6 cellular contexts compared by ENCODE assay signal in the genomic region with DNA sequence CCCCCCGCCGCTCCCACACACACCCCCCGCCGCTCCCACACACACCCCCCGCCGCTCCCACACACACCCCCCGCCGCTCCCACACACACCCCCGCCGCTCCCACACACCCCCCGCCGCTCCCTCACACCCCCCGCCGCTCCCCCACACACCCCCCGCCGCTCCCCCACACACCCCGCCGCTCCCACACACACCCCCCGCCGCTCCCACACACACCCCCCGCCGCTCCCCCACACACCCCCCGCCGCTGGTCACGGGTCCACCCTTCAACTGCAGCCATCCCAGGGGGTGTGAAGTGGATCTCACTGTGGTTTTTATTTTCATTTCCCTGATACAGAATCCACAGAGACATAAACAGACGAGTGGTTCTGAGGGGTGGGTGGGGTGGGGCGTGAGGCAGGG.
DNase-seq lines count a peak whose midpoint lies in the region; ATAC-seq and TF ChIP-seq lines count a peak whose summit lies in the region.
"Not testable (repeated sequence)": the region's sequence is repeated elsewhere in the genome, so short reads cannot be mapped to it uniquely, and the experiment has no call there.

No MANE protein-coding gene starts in this region.

- DNase-seq in H7 = peak; percentile 46
- DNase-seq in NCI-H69 (lab: John Stamatoyannopoulos, UW) = peak; percentile 35
- DNase-seq in T-helper 17 cell, natural killer cell: not testable (repeated sequence)
- peak; percentile 62 for DNase-seq in glutamatergic neuron
- peak; percentile 49 for DNase-seq in sigmoid colon

- H3K27me3 Mint-ChIP-seq in T-helper 17 cell = peaks cover 34% of the 10 kb centered on the region
- not testable (repeated sequence) for H3K27me3 Mint-ChIP-seq in glutamatergic neuron (ENCODE audit: unreplicated experiment); natural killer cell (ENCODE audit: low read depth in 2 of 2)

- not testable (repeated sequence) for H3K36me3 ChIP-seq in H7 (replicated peaks; ENCODE audit: control insufficient read depth, insufficient read depth, low read length); sigmoid colon

- H3K9me3 Mint-ChIP-seq in glutamatergic neuron (ENCODE audit: unreplicated experiment); natural killer cell: not testable (repeated sequence)

- not testable (repeated sequence) for TF ChIP-seq POLR2A in sigmoid colon (IDR thresholded peaks at IDR 0.05)

- intact Hi-C loops in natural killer cell (cut with micrococcal nuclease); sigmoid colon (cut with DNase I): not testable (repeated sequence)

- not testable (repeated sequence) for H3K36me3 Mint-ChIP-seq in T-helper 17 cell (ENCODE audit: low read depth); glutamatergic neuron (ENCODE audit: unreplicated experiment); natural killer cell

- not testable (repeated sequence) for H3K27ac ChIP-seq in sigmoid colon

- H3K4me3 Mint-ChIP-seq in T-helper 17 cell = peak overlapping the region; percentile 63
- H3K4me3 Mint-ChIP-seq in glutamatergic neuron (ENCODE audit: unreplicated experiment) = not testable (repeated sequence)
- H3K4me3 Mint-ChIP-seq in natural killer cell = peak overlapping the region; percentile 80

- not testable (repeated sequence) for TF ChIP-seq CTCF in glutamatergic neuron (IDR thresholded peaks at IDR 0.05; ENCODE audit: partially characterized antibody, unreplicated experiment); natural killer cell (IDR thresholded peaks at IDR 0.05); sigmoid colon (IDR thresholded peaks at IDR 0.05)

- not testable (repeated sequence) for H3K27ac Mint-ChIP-seq in T-helper 17 cell; glutamatergic neuron (ENCODE audit: unreplicated experiment)
- H3K27ac Mint-ChIP-seq in natural killer cell = peak overlapping the region; percentile 76 to 87

- not testable (repeated sequence) for H3K9me3 ChIP-seq in T-helper 17 cell (ENCODE audit: control insufficient read depth, low read length, poor library complexity, severe bottlenecking); sigmoid colon

- not testable (repeated sequence) for ATAC-seq in T-helper 17 cell
- peak; percentile 31 to 42 (median 40) for ATAC-seq in natural killer cell

- not testable (repeated sequence) for H3K4me1 ChIP-seq in sigmoid colon

- 62 to 88% methylated on average over 7 to 11 of the region's 27 CpGs for WGBS in sigmoid colon, 2 donors

- not testable (repeated sequence) for H3K4me3 ChIP-seq in H7 (ENCODE audit: insufficient read depth, low read depth, low read length); sigmoid colon

- H3K27me3 ChIP-seq in H7 (ENCODE audit: control insufficient read depth, insufficient read depth, low read length); sigmoid colon: not testable (repeated sequence)

- H3K4me1 Mint-ChIP-seq in T-helper 17 cell; glutamatergic neuron (ENCODE audit: low read depth, unreplicated experiment): not testable (repeated sequence)
- H3K4me1 Mint-ChIP-seq in natural killer cell = peaks cover 15 to 20% of the 10 kb centered on the region in 2 donors

- not testable (repeated sequence) for TF ChIP-seq EP300 in sigmoid colon (IDR thresholded peaks at IDR 0.05)
